Comparison of ENCODE assay signal across 19 cellular contexts in the genomic region with DNA sequence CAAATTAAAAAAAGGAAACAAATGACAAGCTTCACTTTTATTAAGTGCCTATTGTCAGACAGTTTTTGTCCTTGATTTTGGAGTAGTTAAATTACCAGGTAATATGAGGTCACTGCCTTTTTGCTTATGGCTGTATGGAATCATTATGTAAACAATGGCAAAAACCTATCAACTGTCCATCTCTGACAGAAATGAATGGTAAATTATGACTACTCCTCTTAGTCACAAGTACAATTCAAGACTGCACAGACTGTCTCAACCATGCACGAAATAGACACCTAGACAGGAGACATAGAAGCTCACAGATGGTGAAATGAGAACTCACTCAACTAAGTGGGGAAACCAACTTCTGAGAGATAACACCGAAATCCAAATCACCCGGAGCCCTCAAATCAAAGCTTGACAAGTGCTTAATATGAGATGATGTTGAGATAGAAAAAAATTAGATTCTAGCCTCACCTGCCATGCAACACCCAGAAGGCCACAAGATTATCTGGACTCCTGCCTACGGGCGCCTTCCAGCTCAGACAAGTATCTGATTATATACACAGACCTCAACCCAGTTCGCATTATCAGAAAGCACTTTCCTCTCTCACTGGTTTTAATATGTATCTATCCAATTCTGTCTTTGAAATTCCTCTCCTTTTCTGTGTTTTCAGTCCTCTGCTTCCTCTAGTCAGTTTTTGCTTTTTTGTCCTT.
DNase-seq lines count a peak whose midpoint lies in the region; ATAC-seq and TF ChIP-seq lines count a peak whose summit lies in the region.
"Had no signal": no experiment of that assay in that cellular context is flagged by ENCODE, and none has a peak within 500 bp of the region (broad histone marks: within the 10 kb centered on the region; RNA-seq: fewer than 3 reads in every experiment).

No MANE protein-coding gene starts in this region.

- H3K27ac ChIP-seq in cardiac muscle cell (peak overlapping the region; percentile 45), uterus (no peak overlapping the region)
- H3K27ac ChIP-seq: lower lobe of right lung, SK-N-MC, vagina had no signal

- ATAC-seq in left cardiac atrium, result no peak
- no peak for ATAC-seq in HG02798 (IDR thresholded peaks at IDR 0.05; ENCODE audit: poor library complexity, unreplicated experiment)
- ATAC-seq: activated T-cell treated with anti-CD3 and anti-CD28 coated beads, Interleukin-2, amount 50 U/mL, for 4 hours; lower lobe of right lung had no signal

- H3K9me3 ChIP-seq in cardiac muscle cell (ENCODE audit: low read depth) (no peaks in the 10 kb centered on the region), uterus (no peaks in the 10 kb centered on the region)
- H3K9me3 ChIP-seq: HAP-1, lower lobe of right lung, vagina had no signal

- H3K27me3 ChIP-seq in cardiac muscle cell, result no peaks in the 10 kb centered on the region
- no peaks in the 10 kb centered on the region for H3K27me3 ChIP-seq in uterus
- H3K27me3 ChIP-seq: vagina had no signal

- H3K4me3 ChIP-seq in cardiac muscle cell, result no peak overlapping the region
- no peak overlapping the region for H3K4me3 ChIP-seq in uterus
- H3K4me3 ChIP-seq: HAP-1, lower lobe of right lung, SK-N-MC, vagina had no signal

- no peak for DNase-seq in cardiac muscle cell (ENCODE audit: low read depth in 1 of 2, low spot score in 1 of 2)
- DNase-seq in left cardiac atrium, result no peak
- DNase-seq in NCI-H82 treated with DMSO at 0.1 percent for 48 hours (lab: John Stamatoyannopoulos, UW; ENCODE audit: unreplicated experiment), result peak; percentile 9
- DNase-seq in kidney tubule cell (ENCODE audit: low spot score), result peak; percentile 69
- DNase-seq in stimulated activated CD8-positive, alpha-beta memory T cell treated with anti-CD3 and anti-CD28 coated beads, Interleukin-4, amount 100 ng/mL, for 48 hours, result no peak
- no peak for DNase-seq in uterus
- DNase-seq in NCI-H1436 (lab: John Stamatoyannopoulos, UW), result no peak
- DNase-seq: activated CD4-positive, alpha-beta T cell treated with anti-CD3 and anti-CD28 coated beads for 4 hours; activated T-cell treated with anti-CD3 and anti-CD28 coated beads, Interleukin-2, amount 50 U/mL, for 4 hours; C1 segment of cervical spinal cord; lower lobe of right lung; NCI-H187; RPMI8226; small intestine; stimulated activated CD4-positive, alpha-beta T cell treated with anti-CD3 and anti-CD28 coated beads, Interleukin-2, amount 100 ng/mL, for 24 hours had no signal

- H3K4me1 ChIP-seq in cardiac muscle cell (ENCODE audit: low read depth) (peaks cover 12% of the 10 kb centered on the region), uterus (no peaks in the 10 kb centered on the region)
- H3K4me1 ChIP-seq: HAP-1, lower lobe of right lung, vagina had no signal

- H3K36me3 ChIP-seq in cardiac muscle cell, result no peaks in the 10 kb centered on the region
- H3K36me3 ChIP-seq in uterus, result no peaks in the 10 kb centered on the region
- H3K36me3 ChIP-seq: HAP-1, lower lobe of right lung, vagina had no signal

- intact Hi-C loops in left cardiac atrium (cut with DNase I) (no loop called here), uterus (cut with DNase I; ENCODE audit: low total_unique reads) (no loop called here)

- TF ChIP-seq CTCF in cardiac muscle cell (IDR thresholded peaks at IDR 0.05; ENCODE audit: low read depth, low read length), result no peak
- no peak for TF ChIP-seq CTCF in uterus (IDR thresholded peaks at IDR 0.05)

- no peak for TF ChIP-seq POLR2A in uterus (IDR thresholded peaks at IDR 0.05)

Comparison
In these comparisons a context has a peak if more than half of its experiments do, and no peak if none do; other contexts are left out.
1. DNase-seq: peak in NCI-H82 treated with DMSO at 0.1 percent for 48 hours (single experiment) and kidney tubule cell (single experiment); none in cardiac muscle cell (0 of 2), left cardiac atrium (single experiment), stimulated activated CD8-positive, alpha-beta memory T cell treated with anti-CD3 and anti-CD28 coated beads, Interleukin-4, amount 100 ng/mL, for 48 hours (single experiment), uterus (0 of 2) and NCI-H1436 (single experiment).